In the genomic region with DNA sequence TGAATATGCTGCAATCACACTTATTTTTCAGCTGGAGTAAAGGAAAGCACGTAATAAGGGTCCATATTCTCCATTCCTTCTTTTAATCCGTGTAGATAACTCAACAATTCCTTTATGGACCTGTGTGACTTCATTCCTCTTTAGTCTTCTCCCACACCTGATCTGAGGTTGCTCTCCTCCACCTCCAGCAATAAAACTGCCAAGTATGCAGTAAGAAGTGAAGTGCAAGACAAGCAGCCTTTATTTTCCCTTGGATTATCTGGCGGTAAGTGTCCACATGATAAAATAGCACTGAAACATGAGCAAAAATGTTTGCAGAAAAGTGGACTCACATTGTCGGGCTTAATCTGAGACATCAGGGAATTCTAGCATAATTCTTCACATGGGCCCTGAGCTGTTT, we compare ENCODE assay signal across 1 cellular context.
TF ChIP-seq lines count a peak whose summit lies in the region.

No MANE protein-coding gene starts in this region.

TF ChIP-seq in HepG2, 621 proteins besides CTCF, POLR2A, EP300 and RAD21 (continued from another document):
- TF ChIP-seq, protein P1, sequence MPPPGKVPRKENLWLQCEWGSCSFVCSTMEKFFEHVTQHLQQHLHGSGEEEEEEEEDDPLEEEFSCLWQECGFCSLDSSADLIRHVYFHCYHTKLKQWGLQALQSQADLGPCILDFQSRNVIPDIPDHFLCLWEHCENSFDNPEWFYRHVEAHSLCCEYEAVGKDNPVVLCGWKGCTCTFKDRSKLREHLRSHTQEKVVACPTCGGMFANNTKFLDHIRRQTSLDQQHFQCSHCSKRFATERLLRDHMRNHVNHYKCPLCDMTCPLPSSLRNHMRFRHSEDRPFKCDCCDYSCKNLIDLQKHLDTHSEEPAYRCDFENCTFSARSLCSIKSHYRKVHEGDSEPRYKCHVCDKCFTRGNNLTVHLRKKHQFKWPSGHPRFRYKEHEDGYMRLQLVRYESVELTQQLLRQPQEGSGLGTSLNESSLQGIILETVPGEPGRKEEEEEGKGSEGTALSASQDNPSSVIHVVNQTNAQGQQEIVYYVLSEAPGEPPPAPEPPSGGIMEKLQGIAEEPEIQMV (CRISPR knock-in tag; IDR thresholded peaks at IDR 0.05; ENCODE audit: low read depth): no peak
- TF ChIP-seq ZNF142 (CRISPR knock-in tag; IDR thresholded peaks at IDR 0.05): no peak
- no peak for TF ChIP-seq MAF1 (CRISPR knock-in tag; IDR thresholded peaks at IDR 0.05; ENCODE audit: borderline replicate concordance)
- TF ChIP-seq ISL2 (CRISPR knock-in tag; IDR thresholded peaks at IDR 0.05): no peak
